Comparison of ENCODE assay signal across 8 cellular contexts in the genomic region with DNA sequence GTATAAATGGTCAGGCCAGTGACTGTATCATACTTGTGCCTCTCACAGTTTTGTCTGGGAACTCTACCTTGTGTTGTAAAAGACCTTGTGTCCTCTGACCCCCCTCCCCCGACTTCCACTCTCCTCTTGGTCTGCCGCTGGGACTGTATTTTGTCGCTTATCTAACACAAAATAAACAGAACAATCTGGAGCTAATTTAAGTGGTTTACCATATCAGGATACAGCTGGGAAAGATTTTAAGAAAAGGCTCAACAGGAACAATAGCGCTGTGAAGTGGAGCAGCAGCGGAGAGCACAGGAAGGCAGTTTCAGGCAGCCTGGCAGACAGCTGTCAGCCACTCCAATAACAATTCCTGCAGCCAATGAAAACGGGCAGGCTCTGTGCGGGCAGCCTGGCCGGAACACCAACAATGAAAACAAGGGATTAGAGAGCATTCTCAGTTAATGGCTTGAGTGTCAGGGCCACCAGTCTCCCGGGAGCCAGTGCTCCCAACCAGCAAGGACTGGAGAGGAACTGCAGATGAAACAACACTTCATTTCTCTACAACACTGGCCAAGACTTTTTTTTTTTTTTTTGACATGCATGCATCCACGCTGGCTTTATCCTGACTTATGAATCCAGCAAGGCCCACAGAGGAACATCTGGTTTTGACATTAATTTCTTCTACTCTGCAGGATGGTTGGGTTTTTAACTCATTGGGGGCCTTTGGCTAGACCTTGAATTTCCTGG.
DNase-seq lines count a peak whose midpoint lies in the region; ATAC-seq lines count a peak whose summit lies in the region.

No MANE protein-coding gene starts in this region.

- ATAC-seq in HG03342 (IDR thresholded peaks at IDR 0.05; ENCODE audit: unreplicated experiment) (no peak), HG02610 (IDR thresholded peaks at IDR 0.05; ENCODE audit: unreplicated experiment) (no peak), GM19023 (IDR thresholded peaks at IDR 0.05; ENCODE audit: unreplicated experiment) (no peak)

- DNase-seq in GDM1 (lab: John Stamatoyannopoulos, UW) (peak; percentile 29), NCI-H446 (lab: John Stamatoyannopoulos, UW) (peak; percentile 10 to 56), ecto neural progenitor cell (ENCODE audit: low spot score) (peak; percentile 79), mucosa of gallbladder (ENCODE audit: low spot score) (peak; percentile 24)
- DNase-seq in central memory CD4-positive, alpha-beta T cell = no peak
